1 cellular context compared by ENCODE assay signal in genomic region chrX:20285513-20285912, GRCh38.
TF ChIP-seq lines count a peak whose summit lies in the region.

No MANE protein-coding gene starts in this region.

TF ChIP-seq in SK-N-SH treated with all-trans-retinoic acid at 6 μM for 48 hours, 23 proteins besides CTCF, POLR2A, EP300 and RAD21 (continued from another document):
- TF ChIP-seq TSHZ2 (CRISPR knock-in tag; IDR thresholded peaks at IDR 0.05): no peak
- no peak for TF ChIP-seq PPARA (CRISPR knock-in tag; IDR thresholded peaks at IDR 0.05; ENCODE audit: borderline replicate concordance)
- no peak for TF ChIP-seq ZFP3 (CRISPR knock-in tag; IDR thresholded peaks at IDR 0.05)
- no peak for TF ChIP-seq ZC3H10 (CRISPR knock-in tag; IDR thresholded peaks at IDR 0.05)
- TF ChIP-seq POU6F1 (CRISPR knock-in tag; IDR thresholded peaks at IDR 0.05; ENCODE audit: borderline replicate concordance, low read depth): no peak
- no peak for TF ChIP-seq OSR1 (CRISPR knock-in tag; IDR thresholded peaks at IDR 0.05)
- TF ChIP-seq ZNF70 (CRISPR knock-in tag; IDR thresholded peaks at IDR 0.05): no peak
- no peak for TF ChIP-seq CSRNP3 (CRISPR knock-in tag; IDR thresholded peaks at IDR 0.05)
- TF ChIP-seq GLIS3 (CRISPR knock-in tag; IDR thresholded peaks at IDR 0.05): no peak
